ENCODE assay signal across 8 cellular contexts in genomic region chr14:102819176-102819628, GRCh38. TPM values are rescaled to one million over a fixed set of nuclear protein-coding genes. Genes with fewer than 3 reads are reported as not detected.
DNase-seq lines count a peak whose midpoint lies in the region; ATAC-seq, FAIRE-seq and TF ChIP-seq lines count a peak whose summit lies in the region.

No MANE protein-coding gene starts in this region.

- POLR2A ChIA-PET in activated CD8-positive, alpha-beta T cell treated with anti-CD3 and anti-CD28 coated beads, Interleukin-2, amount 10 ng/mL, durations not matched to agents 7 days and 5 days (lab: Charles Lee): no interaction called here
- POLR2A ChIA-PET in HepG2 (lab: Yijun Ruan, JAX): interaction anchor here (1.0 to 1.2 kb wide), 2 partner anchors 8 to 24 kb away, joined by 3 to 4 read pairs; no protein-coding TSS in a partner anchor

- peaks cover 10% of the 10 kb centered on the region for H3K36me3 Mint-ChIP-seq in activated CD8-positive, alpha-beta T cell treated with anti-CD3 and anti-CD28 coated beads, Interleukin-2, amount 10 ng/mL, durations not matched to agents 7 days and 5 days (ENCODE audit: low read depth)

- FAIRE-seq in HepG2 (lab: Jason Lieb, UNC): peak; percentile 28

- peaks cover 57% of the 10 kb centered on the region for H3K4me1 ChIP-seq in HepG2 (ENCODE audit: insufficient read depth, low read length)

- in situ Hi-C loops in HepG2 (cut with HindIII; ENCODE audit: extremely low pct_ligation_motif_present, low pct_unique_long_range_greater_than_20kb): no loop called here

- CTCF ChIA-PET in activated CD8-positive, alpha-beta T cell treated with anti-CD3 and anti-CD28 coated beads, Interleukin-2, amount 10 ng/mL, durations not matched to agents 7 days and 5 days (lab: Charles Lee): interaction anchor here (0.9 to 2.9 kb wide), 5 partner anchors 12 to 45 kb away, joined by 3 to 11 read pairs (median 4); no protein-coding TSS in a partner anchor
- CTCF ChIA-PET in HepG2 (lab: Yijun Ruan, JAX; ENCODE audit: low intra/inter-chr PET ratio, low total read pairs): no interaction called here

- no peaks in the 10 kb centered on the region for H3K27me3 Mint-ChIP-seq in activated CD8-positive, alpha-beta T cell treated with anti-CD3 and anti-CD28 coated beads, Interleukin-2, amount 10 ng/mL, durations not matched to agents 7 days and 5 days (ENCODE audit: low read depth)

- peak overlapping the region; percentile 61 for H3K9ac ChIP-seq in HepG2 (ENCODE audit: insufficient read depth, low read depth, low read length)

- intact Hi-C loops in HepG2 (cut with micrococcal nuclease; ENCODE audit: unreplicated experiment): no loop called here

- H3K79me2 ChIP-seq in HepG2 (ENCODE audit: insufficient read depth, low read length): peaks cover 3% of the 10 kb centered on the region

- TF ChIP-seq EP300 in HepG2 (IDR thresholded peaks at IDR 0.05; ENCODE audit: low read depth in 2 of 2, low read length in 2 of 2) (no peak), HepG2 (CRISPR knock-in tag; IDR thresholded peaks at IDR 0.05; ENCODE audit: borderline replicate concordance) (no peak)

- WGBS in HepG2 (ENCODE audit: low lambda C conversion rate): 11% methylated on average over 9 of the region's 9 CpGs

- no peak overlapping the region for H2AFZ ChIP-seq in HepG2 (ENCODE audit: low read length)

- DNase-seq in COLO668 (lab: John Stamatoyannopoulos, UW; ENCODE audit: unreplicated experiment): peak; percentile 75
- DNase-seq in activated CD8-positive, alpha-beta T cell treated with anti-CD3 and anti-CD28 coated beads, Interleukin-2, amount 10 ng/mL, durations not matched to agents 7 days and 5 days: peak; percentile 59
- DNase-seq in HepG2 (ENCODE audit: low spot score): peak; percentile 77
- DNase-seq in pons (ENCODE audit: low spot score): no peak
- DNase-seq in glomerular visceral epithelial cell (ENCODE audit: extremely low spot score): no peak
- DNase-seq in NCI-H1092 treated with DMSO at 0.1 percent for 48 hours (lab: John Stamatoyannopoulos, UW): no peak

- H3K4me2 ChIP-seq in HepG2 (ENCODE audit: low read depth, low read length): peak overlapping the region; percentile 82

- peak overlapping the region; percentile 53 for H3K4me3 Mint-ChIP-seq in activated CD8-positive, alpha-beta T cell treated with anti-CD3 and anti-CD28 coated beads, Interleukin-2, amount 10 ng/mL, durations not matched to agents 7 days and 5 days

- BruUV-seq in HepG2 (replicated peaks; lab: Mats Ljungman, UMichigan): no TSS peak

- no peaks in the 10 kb centered on the region for H4K20me1 ChIP-seq in HepG2 (ENCODE audit: insufficient read depth, low read length)

- H3K27ac ChIP-seq in HepG2 (ENCODE audit: extremely low read length, insufficient read depth, low read length): peak overlapping the region; percentile 59

- peak overlapping the region; percentile 40 to 67 (median 52) for H3K4me3 ChIP-seq in HepG2 (replicated peaks in 1 of 3; ENCODE audit: insufficient read depth in 1 of 3, low read depth in 2 of 3, low read length in 3 of 3)

- no peaks in the 10 kb centered on the region for H3K36me3 ChIP-seq in HepG2 (replicated peaks in 1 of 2; ENCODE audit: control insufficient read depth in 1 of 2, insufficient read depth in 2 of 2, low read length in 2 of 2)

- TF ChIP-seq CTCF in HepG2 (CRISPR knock-in tag; IDR thresholded peaks at IDR 0.05): no peak

- ATAC-seq in GM19468 (IDR thresholded peaks at IDR 0.05; ENCODE audit: extremely low read depth, unreplicated experiment): peak; percentile 66
- ATAC-seq in HG03521 (IDR thresholded peaks at IDR 0.05; ENCODE audit: unreplicated experiment): peak; percentile 61
- peak; percentile 80 for ATAC-seq in activated CD8-positive, alpha-beta T cell treated with anti-CD3 and anti-CD28 coated beads, Interleukin-2, amount 10 ng/mL, durations not matched to agents 7 days and 5 days
- ATAC-seq in HepG2: peak; percentile 92

- H3K9me3 ChIP-seq in HepG2 (ENCODE audit: low read length): no peaks in the 10 kb centered on the region

- no peak for TF ChIP-seq RAD21 in HepG2 (CRISPR knock-in tag; IDR thresholded peaks at IDR 0.05)

- peak overlapping the region; percentile 78 for H3K27ac Mint-ChIP-seq in activated CD8-positive, alpha-beta T cell treated with anti-CD3 and anti-CD28 coated beads, Interleukin-2, amount 10 ng/mL, durations not matched to agents 7 days and 5 days

- no peaks in the 10 kb centered on the region for H3K9me3 Mint-ChIP-seq in activated CD8-positive, alpha-beta T cell treated with anti-CD3 and anti-CD28 coated beads, Interleukin-2, amount 10 ng/mL, durations not matched to agents 7 days and 5 days (ENCODE audit: insufficient read depth)

- no peaks in the 10 kb centered on the region for H3K27me3 ChIP-seq in HepG2 (ENCODE audit: control insufficient read depth in 1 of 2, insufficient read depth in 2 of 2, low read length in 2 of 2)

- peaks cover 44% of the 10 kb centered on the region for H3K4me1 Mint-ChIP-seq in activated CD8-positive, alpha-beta T cell treated with anti-CD3 and anti-CD28 coated beads, Interleukin-2, amount 10 ng/mL, durations not matched to agents 7 days and 5 days (ENCODE audit: low read depth)

- no peak for TF ChIP-seq POLR2A in HepG2 (IDR thresholded peaks at IDR 0.05; ENCODE audit: insufficient read depth in 1 of 2, low read depth in 2 of 2, low read length in 2 of 2)

TF ChIP-seq in HepG2, 621 proteins besides CTCF, POLR2A, EP300 and RAD21 (continues in another document):
- TF ChIP-seq FOXA1 (IDR thresholded peaks at IDR 0.05) (no peak), FOXA1 (CRISPR knock-in tag; IDR thresholded peaks at IDR 0.05) (0 out of 2 replicates have a peak, but pooled peaks have one; percentile 39), RXRA (CRISPR knock-in tag; IDR thresholded peaks at IDR 0.05) (0 out of 2 replicates have a peak, but pooled peaks have one; percentile 16), NRL (CRISPR knock-in tag; IDR thresholded peaks at IDR 0.05; ENCODE audit: borderline replicate concordance) (no peak), ZFYVE20 (CRISPR knock-in tag; IDR thresholded peaks at IDR 0.05; ENCODE audit: borderline replicate concordance, low read depth) (no peak)
- TF ChIP-seq, protein P1, sequence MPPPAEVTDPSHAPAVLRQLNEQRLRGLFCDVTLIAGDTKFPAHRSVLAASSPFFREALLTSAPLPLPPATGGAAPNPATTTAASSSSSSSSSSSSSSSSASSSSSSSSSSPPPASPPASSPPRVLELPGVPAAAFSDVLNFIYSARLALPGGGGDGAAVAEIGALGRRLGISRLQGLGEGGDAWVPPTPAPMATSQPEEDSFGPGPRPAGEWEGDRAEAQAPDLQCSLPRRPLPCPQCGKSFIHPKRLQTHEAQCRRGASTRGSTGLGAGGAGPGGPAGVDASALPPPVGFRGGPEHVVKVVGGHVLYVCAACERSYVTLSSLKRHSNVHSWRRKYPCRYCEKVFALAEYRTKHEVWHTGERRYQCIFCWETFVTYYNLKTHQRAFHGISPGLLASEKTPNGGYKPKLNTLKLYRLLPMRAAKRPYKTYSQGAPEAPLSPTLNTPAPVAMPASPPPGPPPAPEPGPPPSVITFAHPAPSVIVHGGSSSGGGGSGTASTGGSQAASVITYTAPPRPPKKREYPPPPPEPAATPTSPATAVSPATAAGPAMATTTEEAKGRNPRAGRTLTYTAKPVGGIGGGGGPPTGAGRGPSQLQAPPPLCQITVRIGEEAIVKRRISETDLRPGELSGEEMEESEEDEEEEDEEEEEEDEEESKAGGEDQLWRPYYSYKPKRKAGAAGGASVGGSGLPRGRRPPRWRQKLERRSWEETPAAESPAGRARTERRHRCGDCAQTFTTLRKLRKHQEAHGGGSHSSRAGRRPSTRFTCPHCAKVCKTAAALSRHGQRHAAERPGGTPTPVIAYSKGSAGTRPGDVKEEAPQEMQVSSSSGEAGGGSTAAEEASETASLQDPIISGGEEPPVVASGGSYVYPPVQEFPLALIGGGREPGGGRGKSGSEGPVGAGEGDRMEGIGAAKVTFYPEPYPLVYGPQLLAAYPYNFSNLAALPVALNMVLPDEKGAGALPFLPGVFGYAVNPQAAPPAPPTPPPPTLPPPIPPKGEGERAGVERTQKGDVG (CRISPR knock-in tag; IDR thresholded peaks at IDR 0.05; ENCODE audit: borderline replicate concordance): no peak
- TF ChIP-seq, protein P2, sequence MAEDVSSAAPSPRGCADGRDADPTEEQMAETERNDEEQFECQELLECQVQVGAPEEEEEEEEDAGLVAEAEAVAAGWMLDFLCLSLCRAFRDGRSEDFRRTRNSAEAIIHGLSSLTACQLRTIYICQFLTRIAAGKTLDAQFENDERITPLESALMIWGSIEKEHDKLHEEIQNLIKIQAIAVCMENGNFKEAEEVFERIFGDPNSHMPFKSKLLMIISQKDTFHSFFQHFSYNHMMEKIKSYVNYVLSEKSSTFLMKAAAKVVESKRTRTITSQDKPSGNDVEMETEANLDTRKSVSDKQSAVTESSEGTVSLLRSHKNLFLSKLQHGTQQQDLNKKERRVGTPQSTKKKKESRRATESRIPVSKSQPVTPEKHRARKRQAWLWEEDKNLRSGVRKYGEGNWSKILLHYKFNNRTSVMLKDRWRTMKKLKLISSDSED (CRISPR knock-in tag; IDR thresholded peaks at IDR 0.05): no peak

RNA-seq across cellular contexts. Expression of gene TRAF3, which starts 42.0 kb away (rescaled TPM):
- total RNA-seq in activated CD8-positive, alpha-beta T cell treated with anti-CD3 and anti-CD28 coated beads, Interleukin-2, amount 10 ng/mL, durations not matched to agents 7 days and 5 days: 10 to 100 TPM; 28.9 to 31.0 TPM
- total RNA-seq in HepG2 (2016; rRNA removed; fragmentation: Illumina TruSeq; extraction: Trizol): 12.2 and 13.0 TPM in 2 replicates
- 45.5 and 46.6 TPM in 2 replicates for total RNA-seq in HepG2 (2016; cell fraction: cytosol; rRNA removed; fragmentation: Illumina TruSeq; extraction: Trizol; ENCODE audit: low read depth)
- total RNA-seq in HepG2 (2016; cell fraction: insoluble cytoplasmic fraction; rRNA removed; fragmentation: Illumina TruSeq; extraction: Trizol): 10.7 and 11.9 TPM in 2 replicates
- 36.3 and 37.0 TPM in 2 replicates for total RNA-seq in HepG2 (2016; cell fraction: membrane; rRNA removed; fragmentation: Illumina TruSeq; extraction: Trizol)
- total RNA-seq in HepG2 (2016; cell fraction: nucleus; rRNA removed; fragmentation: Illumina TruSeq; extraction: Trizol): 8.7 and 9.5 TPM in 2 replicates
- polyA plus RNA-seq in HepG2 (2011; rRNA removed): 6.9 and 7.2 TPM in 2 replicates
- 6.0 and 6.8 TPM in 2 replicates for polyA plus RNA-seq in HepG2 (2011; cell fraction: cytosol; rRNA removed)
- 8.0 and 8.4 TPM in 2 replicates for polyA plus RNA-seq in HepG2 (2011; cell fraction: nucleus; rRNA removed)
- polyA plus RNA-seq in HepG2 (2012): 5.3 and 5.6 TPM in 2 replicates
- 11.1 and 11.2 TPM in 2 replicates for polyA plus RNA-seq in HepG2 (2016; cell fraction: cytosol; fragmentation: Illumina TruSeq; extraction: Trizol; ENCODE audit: low read depth)
- 7.7 and 10.1 TPM in 2 replicates for polyA plus RNA-seq in HepG2 (2016; cell fraction: insoluble cytoplasmic fraction; fragmentation: Illumina TruSeq; extraction: Trizol; ENCODE audit: low read depth)
- polyA plus RNA-seq in HepG2 (2016; cell fraction: membrane; fragmentation: Illumina TruSeq; extraction: Trizol; ENCODE audit: low read depth): 15.8 and 17.5 TPM in 2 replicates
- polyA plus RNA-seq in HepG2 (2016; cell fraction: nucleus; fragmentation: Illumina TruSeq; extraction: Trizol; ENCODE audit: insufficient read depth, low read depth): 11.6 and 12.0 TPM in 2 replicates
- 21.0 and 40.5 TPM in 2 replicates for polyA minus RNA-seq in HepG2 (2011; rRNA and poly(A)+ RNA removed; ENCODE audit: low replicate concordance)
- 7.8 and 9.1 TPM in 2 replicates for polyA minus RNA-seq in HepG2 (2011; cell fraction: cytosol; rRNA and poly(A)+ RNA removed)
- 6.8 and 11.8 TPM in 2 replicates for polyA minus RNA-seq in HepG2 (2011; cell fraction: nucleus; rRNA and poly(A)+ RNA removed)

Comparison
In these comparisons a context has a peak if more than half of its experiments do, and no peak if none do; other contexts are left out.
1. DNase-seq: peak in COLO668 (single experiment), activated CD8-positive, alpha-beta T cell treated with anti-CD3 and anti-CD28 coated beads, Interleukin-2, amount 10 ng/mL, durations not matched to agents 7 days and 5 days (single experiment) and HepG2 (single experiment); none in pons (single experiment), glomerular visceral epithelial cell (single experiment) and NCI-H1092 treated with DMSO at 0.1 percent for 48 hours (single experiment).
2. Peak in every context shown above with its lines, with median percentiles within 50 percentile points of each other: ATAC-seq.